8 cellular contexts compared by ENCODE assay signal in genomic region chr15:45522931-45523331, GRCh38. TPM values are rescaled to one million over a fixed set of nuclear protein-coding genes. Genes with fewer than 3 reads are reported as not detected.
DNase-seq lines count a peak whose midpoint lies in the region; ATAC-seq and TF ChIP-seq lines count a peak whose summit lies in the region.

No MANE protein-coding gene starts in this region.

- H3K36me3 Mint-ChIP-seq in activated CD8-positive, alpha-beta T cell treated with anti-CD3 and anti-CD28 coated beads for 36 hours (ENCODE audit: low read depth): peaks cover 2% of the 10 kb centered on the region
- H3K36me3 Mint-ChIP-seq in glutamatergic neuron (ENCODE audit: unreplicated experiment): peaks cover 5% of the 10 kb centered on the region

- H3K4me3 ChIP-seq in BE2C (ENCODE audit: low read depth, low read length) (peak overlapping the region; percentile 69), HAP-1 (peak overlapping the region; percentile 23), psoas muscle (peak overlapping the region; percentile 94)

- TF ChIP-seq CTCF in BE2C (IDR thresholded peaks at IDR 0.05; ENCODE audit: low read depth, low read length) (no peak), glutamatergic neuron (IDR thresholded peaks at IDR 0.05; ENCODE audit: partially characterized antibody, unreplicated experiment) (no peak), psoas muscle (IDR thresholded peaks at IDR 0.05) (no peak)
- no peak for TF ChIP-seq CTCF in activated CD8-positive, alpha-beta T cell treated with anti-CD3 and anti-CD28 coated beads for 36 hours (IDR thresholded peaks at IDR 0.05)

- H3K9me3 ChIP-seq in BE2C (no peaks in the 10 kb centered on the region), HAP-1 (no peaks in the 10 kb centered on the region), psoas muscle (no peaks in the 10 kb centered on the region)

- peaks cover 4% of the 10 kb centered on the region for H3K27me3 Mint-ChIP-seq in activated CD8-positive, alpha-beta T cell treated with anti-CD3 and anti-CD28 coated beads for 36 hours
- H3K27me3 Mint-ChIP-seq in glutamatergic neuron (ENCODE audit: unreplicated experiment): peaks cover 31% of the 10 kb centered on the region

- peaks cover 19% of the 10 kb centered on the region for H3K4me1 Mint-ChIP-seq in activated CD8-positive, alpha-beta T cell treated with anti-CD3 and anti-CD28 coated beads for 36 hours (ENCODE audit: low read depth)
- H3K4me1 Mint-ChIP-seq in glutamatergic neuron (ENCODE audit: low read depth, unreplicated experiment): peaks cover 7% of the 10 kb centered on the region

- H3K4me1 ChIP-seq in BE2C (no peaks in the 10 kb centered on the region), HAP-1 (no peaks in the 10 kb centered on the region; the same call in none of the 2 replicates), psoas muscle (peaks cover 14% of the 10 kb centered on the region)

- POLR2A ChIA-PET in activated CD8-positive, alpha-beta T cell treated with anti-CD3 and anti-CD28 coated beads for 36 hours (lab: Charles Lee): interaction anchor here (0.8 to 1.0 kb wide), 2 partner anchors 14 to 75 kb away, joined by 3 read pairs; no protein-coding TSS in a partner anchor

- peak overlapping the region; percentile 74 for H3K4me3 Mint-ChIP-seq in activated CD8-positive, alpha-beta T cell treated with anti-CD3 and anti-CD28 coated beads for 36 hours
- H3K4me3 Mint-ChIP-seq in glutamatergic neuron (ENCODE audit: unreplicated experiment): peak overlapping the region; percentile 92

- in situ Hi-C loops in HAP-1 (cut with MboI; ENCODE audit: low sequenced_read_pairs): no loop called here

- peak overlapping the region; percentile 80 for H3K27ac ChIP-seq in psoas muscle

- no peaks in the 10 kb centered on the region for H3K36me3 ChIP-seq in BE2C
- H3K36me3 ChIP-seq in HAP-1 (replicated peaks): no peaks in the 10 kb centered on the region
- H3K36me3 ChIP-seq in psoas muscle (ENCODE audit: insufficient read depth in 1 of 2, low read depth in 1 of 2): no peaks in the 10 kb centered on the region

- H3K27me3 ChIP-seq in BE2C: no peaks in the 10 kb centered on the region
- H3K27me3 ChIP-seq in HAP-1 (ENCODE audit: low read depth): peaks cover 7% of the 10 kb centered on the region; the same call in 1 of the 2 replicates
- no peaks in the 10 kb centered on the region for H3K27me3 ChIP-seq in psoas muscle (ENCODE audit: insufficient read depth in 3 of 3, low read length in 2 of 3)

- DNase-seq in BE2C (no peak), HAP-1 (ENCODE audit: low spot score in 2 of 2) (peak in 1 of 2 experiments; percentile 49), glutamatergic neuron (no peak), psoas muscle (no peak)
- peak; percentile 3 for DNase-seq in activated CD8-positive, alpha-beta T cell treated with anti-CD3 and anti-CD28 coated beads for 36 hours
- DNase-seq in effector CD8-positive, alpha-beta T cell (lab: John Stamatoyannopoulos, UW): no peak

- intact Hi-C loops in activated CD8-positive, alpha-beta T cell treated with anti-CD3 and anti-CD28 coated beads for 36 hours (cut with micrococcal nuclease): loop anchor here (5.0 kb wide), 1 partner anchor 89 kb away; no protein-coding TSS in a partner anchor
- intact Hi-C loops in psoas muscle (cut with DNase I): loop anchor here (1.0 to 10.0 kb wide), 4 partner anchors 64 to 92 kb away; partner anchors contain the start of gene BLOC1S6 (in 2 of the 2)

- peak overlapping the region; percentile 44 for H3K27ac Mint-ChIP-seq in activated CD8-positive, alpha-beta T cell treated with anti-CD3 and anti-CD28 coated beads for 36 hours
- no peak overlapping the region for H3K27ac Mint-ChIP-seq in glutamatergic neuron (ENCODE audit: unreplicated experiment)

- WGBS in psoas muscle, 3 donors: 0% methylated on average over 14 to 18 of the region's 18 CpGs

- no peaks in the 10 kb centered on the region for H3K9me3 Mint-ChIP-seq in activated CD8-positive, alpha-beta T cell treated with anti-CD3 and anti-CD28 coated beads for 36 hours
- peaks cover 2% of the 10 kb centered on the region for H3K9me3 Mint-ChIP-seq in glutamatergic neuron (ENCODE audit: unreplicated experiment)

- no peak for ATAC-seq in activated CD8-positive, alpha-beta T cell treated with anti-CD3 and anti-CD28 coated beads for 36 hours
- ATAC-seq in psoas muscle (peak in 2 of 4 donors; percentile 2 to 12), GM19351 (IDR thresholded peaks at IDR 0.05; ENCODE audit: unreplicated experiment) (no peak), GM18867 (IDR thresholded peaks at IDR 0.05; ENCODE audit: unreplicated experiment) (no peak)

- CTCF ChIA-PET in activated CD8-positive, alpha-beta T cell treated with anti-CD3 and anti-CD28 coated beads for 36 hours (lab: Charles Lee): interaction anchor here (1.5 kb wide), 1 partner anchor 64 kb away, joined by 4 read pairs; no protein-coding TSS in a partner anchor

RNA-seq across cellular contexts. Expression of gene SLC30A4, which starts 0.4 kb away (rescaled TPM):
- 0.97 TPM for polyA plus RNA-seq in BE2C (2012; ENCODE audit: insufficient read depth, insufficient read length, low read depth)
- 1 to 10 TPM; 1.7 to 2.0 TPM for total RNA-seq in activated CD8-positive, alpha-beta T cell treated with anti-CD3 and anti-CD28 coated beads for 36 hours
- total RNA-seq in glutamatergic neuron (ENCODE audit: unreplicated experiment) (0.34 TPM), psoas muscle (1 to 10 TPM; 1.9 to 2.2 (median 2.1) TPM)
- polyA plus RNA-seq in psoas muscle: 1 to 10 TPM in 1 of 3 donors, under 1 TPM in 2; 0.59 to 1.6 (median 0.95) TPM

Comparison
In these comparisons a context has a peak if more than half of its experiments do, and no peak if none do; other contexts are left out.
1. H3K4me3 ChIP-seq: peak in every context shown above with its lines; median percentile 94 in psoas muscle; 69 in BE2C; 23 in HAP-1.